12 cellular contexts compared by ENCODE assay signal in the genomic region with DNA sequence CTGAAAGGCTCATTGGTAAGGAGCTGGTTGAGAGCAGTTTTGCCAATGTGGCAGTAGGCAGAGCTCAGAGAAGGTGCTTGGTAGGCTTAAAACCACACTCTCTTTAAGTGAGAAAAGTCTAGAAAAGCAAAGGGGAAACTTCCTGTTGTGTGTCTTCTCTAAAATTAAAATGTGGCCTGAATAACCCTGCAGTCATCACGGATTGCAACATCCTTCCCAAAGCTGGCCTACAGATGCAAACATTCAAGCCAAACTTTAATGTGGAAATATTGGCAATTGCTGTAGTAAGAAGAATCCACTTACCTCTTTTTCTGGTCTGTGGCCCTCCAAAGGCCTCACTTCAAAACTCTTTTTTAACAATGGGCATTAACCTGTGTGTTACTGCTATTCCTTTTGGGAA.
A peak's percentile ranks its signal among the peaks of the same experiment; 100 is the strongest.
DNase-seq lines count a peak whose midpoint lies in the region; ATAC-seq and TF ChIP-seq lines count a peak whose summit lies in the region.
"Had no signal": no experiment of that assay in that cellular context is flagged by ENCODE, and none has a peak within 500 bp of the region (broad histone marks: within the 10 kb centered on the region; RNA-seq: fewer than 3 reads in every experiment).

No MANE protein-coding gene starts in this region.

- H3K9me3 ChIP-seq in vagina: no peaks in the 10 kb centered on the region
- H3K9me3 ChIP-seq: sigmoid colon, suprapubic skin had no signal

- no peaks in the 10 kb centered on the region for H3K36me3 ChIP-seq in vagina
- H3K36me3 ChIP-seq: sigmoid colon, suprapubic skin had no signal

- TF ChIP-seq CTCF in HFF-Myc (IDR thresholded peaks at IDR 0.05; ENCODE audit: low read depth, low read length, missing control alignments) (no peak), foreskin fibroblast (IDR thresholded peaks at IDR 0.05; ENCODE audit: low read depth, low read length) (no peak), vagina (IDR thresholded peaks at IDR 0.05) (no peak)

- H3K4me3 ChIP-seq in HFF-Myc (replicated peaks; ENCODE audit: low read depth, low read length) (no peak overlapping the region), foreskin fibroblast (ENCODE audit: low read depth in 1 of 2, low read length in 2 of 2) (no peak overlapping the region), vagina (no peak overlapping the region)
- H3K4me3 ChIP-seq: sigmoid colon, suprapubic skin had no signal

- H3K27me3 ChIP-seq in vagina: no peaks in the 10 kb centered on the region
- H3K27me3 ChIP-seq: sigmoid colon, suprapubic skin had no signal

- DNase-seq in HFF-Myc (ENCODE audit: extremely low read depth, low read depth) (peak; percentile 4), SKM-1 (lab: John Stamatoyannopoulos, UW; ENCODE audit: unreplicated experiment) (peak; percentile 9), foreskin fibroblast (peak; percentile 57 to 81), vagina (ENCODE audit: extremely low spot score in 2 of 2) (no peak), NCI-H1048 (lab: John Stamatoyannopoulos, UW) (no peak), NCI-H1105 treated with DMSO at 0.1 percent for 48 hours (lab: John Stamatoyannopoulos, UW) (no peak)
- DNase-seq: activated naive CD4-positive, alpha-beta T cell treated with anti-CD3 and anti-CD28 coated beads, Interleukin-2, amount 10 ng/mL, durations not matched to agents 7 days and 5 days; natural killer cell; NCI-H1092 treated with DMSO at 0.1 percent for 48 hours; sigmoid colon had no signal

- intact Hi-C loops in vagina (cut with DNase I): no loop called here

- no peaks in the 10 kb centered on the region for H3K4me1 ChIP-seq in vagina
- H3K4me1 ChIP-seq: sigmoid colon had no signal

- peak overlapping the region; percentile 21 for H3K27ac ChIP-seq in vagina
- H3K27ac ChIP-seq: sigmoid colon, suprapubic skin had no signal

- TF ChIP-seq POLR2A in vagina (IDR thresholded peaks at IDR 0.05): no peak

- ATAC-seq in GM21619 (IDR thresholded peaks at IDR 0.05; ENCODE audit: unreplicated experiment): no peak
- ATAC-seq: natural killer cell had no signal

Comparison
In these comparisons a context has a peak if more than half of its experiments do, and no peak if none do; other contexts are left out.
1. DNase-seq: peak in HFF-Myc (single experiment), SKM-1 (single experiment) and foreskin fibroblast (2 of 2); none in vagina (0 of 2), NCI-H1048 (single experiment) and NCI-H1105 treated with DMSO at 0.1 percent for 48 hours (single experiment).